15 cellular contexts compared by ENCODE assay signal in genomic region chr12:123512838-123513665, GRCh38. TPM values are rescaled to one million over a fixed set of nuclear protein-coding genes. Genes with fewer than 3 reads are reported as not detected.
DNase-seq lines count a peak whose midpoint lies in the region; ATAC-seq and TF ChIP-seq lines count a peak whose summit lies in the region.
"Had no signal": no experiment of that assay in that cellular context is flagged by ENCODE, and none has a peak within 500 bp of the region (broad histone marks: within the 10 kb centered on the region; RNA-seq: fewer than 3 reads in every experiment).

No MANE protein-coding gene starts in this region.

- H3K4me3 Mint-ChIP-seq in activated CD8-positive, alpha-beta memory T cell treated with anti-CD3 and anti-CD28 coated beads, Interleukin-2, amount 10 ng/mL, durations not matched to agents 7 days and 5 days = no peak overlapping the region
- H3K4me3 Mint-ChIP-seq in WTC11 = no peak overlapping the region

- no peak for TF ChIP-seq CTCF in WTC11 (IDR thresholded peaks at IDR 0.05)
- no peak for TF ChIP-seq CTCF in upper lobe of left lung (IDR thresholded peaks at IDR 0.05)
- no peak for TF ChIP-seq CTCF in transverse colon (IDR thresholded peaks at IDR 0.05)

- H3K9me3 Mint-ChIP-seq in activated CD8-positive, alpha-beta memory T cell treated with anti-CD3 and anti-CD28 coated beads, Interleukin-2, amount 10 ng/mL, durations not matched to agents 7 days and 5 days (ENCODE audit: low read depth) = no peaks in the 10 kb centered on the region
- H3K9me3 Mint-ChIP-seq in WTC11 = no peaks in the 10 kb centered on the region

- TF ChIP-seq POLR2A in upper lobe of left lung (IDR thresholded peaks at IDR 0.05) = no peak
- TF ChIP-seq POLR2A in transverse colon (IDR thresholded peaks at IDR 0.05) = no peak

- ATAC-seq in activated CD8-positive, alpha-beta memory T cell treated with anti-CD3 and anti-CD28 coated beads, Interleukin-2, amount 10 ng/mL, durations not matched to agents 7 days and 5 days = peak; percentile 35
- ATAC-seq in WTC11 = peak; percentile 61
- peak in 1 of 2 donors; percentile 35 for ATAC-seq in upper lobe of left lung (ENCODE audit: low FRiP score in 2 of 2)
- no peak for ATAC-seq in GM21360 (IDR thresholded peaks at IDR 0.05; ENCODE audit: unreplicated experiment)
- ATAC-seq: left lobe of liver had no signal

- H3K27ac Mint-ChIP-seq in activated CD8-positive, alpha-beta memory T cell treated with anti-CD3 and anti-CD28 coated beads, Interleukin-2, amount 10 ng/mL, durations not matched to agents 7 days and 5 days = no peak overlapping the region
- H3K27ac Mint-ChIP-seq in WTC11 = no peak overlapping the region

- H3K4me3 ChIP-seq in upper lobe of left lung = no peak overlapping the region
- H3K4me3 ChIP-seq in transverse colon = no peak overlapping the region
- H3K4me3 ChIP-seq: tibial artery had no signal

- POLR2A ChIA-PET in WTC11 (lab: Charles Lee) = no interaction called here

- H3K27me3 Mint-ChIP-seq in activated CD8-positive, alpha-beta memory T cell treated with anti-CD3 and anti-CD28 coated beads, Interleukin-2, amount 10 ng/mL, durations not matched to agents 7 days and 5 days = no peaks in the 10 kb centered on the region
- H3K27me3 Mint-ChIP-seq in WTC11 (ENCODE audit: low read depth) = no peaks in the 10 kb centered on the region

- peaks cover 0 to 15% (median 4%) of the 10 kb centered on the region in 4 donors for H3K4me1 ChIP-seq in upper lobe of left lung
- H3K4me1 ChIP-seq in transverse colon = no peaks in the 10 kb centered on the region

- intact Hi-C loops in transverse colon (cut with DNase I; ENCODE audit: low total_unique reads) = no loop called here

- no peak for DNase-seq in activated CD8-positive, alpha-beta memory T cell treated with anti-CD3 and anti-CD28 coated beads, Interleukin-2, amount 10 ng/mL, durations not matched to agents 7 days and 5 days
- no peak for DNase-seq in activated CD8-positive, alpha-beta memory T cell treated with anti-CD3 and anti-CD28 coated beads, Interleukin-2, amount 50 U/mL, for 4 hours
- DNase-seq in WTC11 (ENCODE audit: low spot score) (no peak), islet precursor cell (peak; percentile 58), upper lobe of left lung (peak; percentile 24 to 47), transverse colon (no peak), MV-4-11 (lab: John Stamatoyannopoulos, UW) (no peak)
- DNase-seq: ACHN; activated CD4-positive, alpha-beta T cell treated with anti-CD3 and anti-CD28 coated beads for 4 hours; effector CD4-positive, alpha-beta T cell; NCI-H2171; tibial artery had no signal

- H3K4me1 Mint-ChIP-seq in activated CD8-positive, alpha-beta memory T cell treated with anti-CD3 and anti-CD28 coated beads, Interleukin-2, amount 10 ng/mL, durations not matched to agents 7 days and 5 days = no peaks in the 10 kb centered on the region
- H3K4me1 Mint-ChIP-seq in WTC11 = peaks cover 6% of the 10 kb centered on the region

- H3K36me3 ChIP-seq in upper lobe of left lung (peaks cover 0 to 41% (median 11%) of the 10 kb centered on the region in 4 donors), transverse colon (no peaks in the 10 kb centered on the region)

- in situ Hi-C loops in transverse colon (cut with MboI; ENCODE audit: low pct_ligation_motif_present in 1 of 4, low pct_unique_long_range_greater_than_20kb in 1 of 4, low sequenced_read_pairs in 3 of 4) = no loop called here

- no peak for TF ChIP-seq EP300 in upper lobe of left lung (IDR thresholded peaks at IDR 0.05)
- no peak for TF ChIP-seq EP300 in transverse colon (IDR thresholded peaks at IDR 0.05; ENCODE audit: low read depth)

- H3K36me3 Mint-ChIP-seq in activated CD8-positive, alpha-beta memory T cell treated with anti-CD3 and anti-CD28 coated beads, Interleukin-2, amount 10 ng/mL, durations not matched to agents 7 days and 5 days = no peaks in the 10 kb centered on the region
- peaks cover 18% of the 10 kb centered on the region for H3K36me3 Mint-ChIP-seq in WTC11

- H3K27me3 ChIP-seq in upper lobe of left lung (no peaks in the 10 kb centered on the region), transverse colon (no peaks in the 10 kb centered on the region)
- H3K27me3 ChIP-seq: neutrophil, tibial artery had no signal

- H3K9me3 ChIP-seq in upper lobe of left lung (no peaks in the 10 kb centered on the region), transverse colon (no peaks in the 10 kb centered on the region)
- H3K9me3 ChIP-seq: neutrophil, tibial artery had no signal

- 78 to 80% methylated on average over 25 to 26 of the region's 26 CpGs for WGBS in upper lobe of left lung, 2 donors
- WGBS in transverse colon (ENCODE audit: low coverage in 1 of 2), 2 donors = 79 to 92% methylated on average over 5 to 26 of the region's 26 CpGs

- H3K27ac ChIP-seq in upper lobe of left lung = peak overlapping the region; percentile 44 to 67 (median 63)
- H3K27ac ChIP-seq in transverse colon = no peak overlapping the region
- H3K27ac ChIP-seq: neutrophil had no signal

- CTCF ChIA-PET in activated CD8-positive, alpha-beta memory T cell treated with anti-CD3 and anti-CD28 coated beads, Interleukin-2, amount 10 ng/mL, durations not matched to agents 7 days and 5 days (lab: Charles Lee) = no interaction called here
- CTCF ChIA-PET in WTC11 (lab: Charles Lee) = no interaction called here

TF ChIP-seq in WTC11, 78 proteins besides CTCF, POLR2A, EP300 and RAD21:
- TF ChIP-seq E2F1 (CRISPR knock-in tag; IDR thresholded peaks at IDR 0.05) = no peak

RNA-seq across cellular contexts. Expression of gene RILPL1, which starts 20.5 kb away (rescaled TPM):
- total RNA-seq in activated CD8-positive, alpha-beta memory T cell treated with anti-CD3 and anti-CD28 coated beads, Interleukin-2, amount 10 ng/mL, durations not matched to agents 7 days and 5 days = 1 to 10 TPM; 1.5 TPM
- total RNA-seq in WTC11 (2021) (8.2 to 10.6 TPM (median 10.1 TPM) in 3 replicates), upper lobe of left lung (10 to 100 TPM; 10.3 to 60.8 (median 18.6) TPM), transverse colon (1 to 10 TPM; 1.6 to 6.7 (median 5.0) TPM)

RNA-seq across cellular contexts. Expression of gene SNRNP35, which starts 55.1 kb away (rescaled TPM):
- 10 to 100 TPM; 31.0 to 32.1 TPM for total RNA-seq in activated CD8-positive, alpha-beta memory T cell treated with anti-CD3 and anti-CD28 coated beads, Interleukin-2, amount 10 ng/mL, durations not matched to agents 7 days and 5 days
- total RNA-seq in WTC11 (2021) (19.1 to 21.3 TPM (median 20.0 TPM) in 3 replicates), upper lobe of left lung (10 to 100 TPM; 16.7 to 50.3 (median 26.6) TPM), transverse colon (10 to 100 TPM in 3 of 4 donors, 1 to 10 TPM in 1; 8.6 to 30.0 (median 25.7) TPM)

Comparison
In these comparisons a context has a peak if more than half of its experiments do, and no peak if none do; other contexts are left out.
1. DNase-seq: peak in islet precursor cell (single experiment) and upper lobe of left lung (2 of 2); none in activated CD8-positive, alpha-beta memory T cell treated with anti-CD3 and anti-CD28 coated beads, Interleukin-2, amount 10 ng/mL, durations not matched to agents 7 days and 5 days (single experiment), activated CD8-positive, alpha-beta memory T cell treated with anti-CD3 and anti-CD28 coated beads, Interleukin-2, amount 50 U/mL, for 4 hours (single experiment), WTC11 (single experiment), transverse colon (single experiment) and MV-4-11 (single experiment).
2. H3K27ac ChIP-seq: peak in upper lobe of left lung (4 of 4); none in transverse colon (0 of 4).